ENCODE assay signal across 1 cellular context in genomic region chr20:10033905-10034304, GRCh38.
TF ChIP-seq lines count a peak whose summit lies in the region.

No MANE protein-coding gene starts in this region.

TF ChIP-seq in WTC11, 78 proteins besides CTCF, POLR2A, EP300 and RAD21 (continued from another document):
- TF ChIP-seq ZSCAN18 (CRISPR knock-in tag; IDR thresholded peaks at IDR 0.05) (no peak), FOXK1 (CRISPR knock-in tag; IDR thresholded peaks at IDR 0.05) (no peak), KAT7 (CRISPR knock-in tag; IDR thresholded peaks at IDR 0.05; ENCODE audit: borderline replicate concordance) (no peak), ZNF671 (CRISPR knock-in tag; IDR thresholded peaks at IDR 0.05) (no peak), FOXP4 (CRISPR knock-in tag; IDR thresholded peaks at IDR 0.05) (no peak), ATF1 (CRISPR knock-in tag; IDR thresholded peaks at IDR 0.05) (no peak)
